ENCODE assay signal across 8 cellular contexts in the genomic region with DNA sequence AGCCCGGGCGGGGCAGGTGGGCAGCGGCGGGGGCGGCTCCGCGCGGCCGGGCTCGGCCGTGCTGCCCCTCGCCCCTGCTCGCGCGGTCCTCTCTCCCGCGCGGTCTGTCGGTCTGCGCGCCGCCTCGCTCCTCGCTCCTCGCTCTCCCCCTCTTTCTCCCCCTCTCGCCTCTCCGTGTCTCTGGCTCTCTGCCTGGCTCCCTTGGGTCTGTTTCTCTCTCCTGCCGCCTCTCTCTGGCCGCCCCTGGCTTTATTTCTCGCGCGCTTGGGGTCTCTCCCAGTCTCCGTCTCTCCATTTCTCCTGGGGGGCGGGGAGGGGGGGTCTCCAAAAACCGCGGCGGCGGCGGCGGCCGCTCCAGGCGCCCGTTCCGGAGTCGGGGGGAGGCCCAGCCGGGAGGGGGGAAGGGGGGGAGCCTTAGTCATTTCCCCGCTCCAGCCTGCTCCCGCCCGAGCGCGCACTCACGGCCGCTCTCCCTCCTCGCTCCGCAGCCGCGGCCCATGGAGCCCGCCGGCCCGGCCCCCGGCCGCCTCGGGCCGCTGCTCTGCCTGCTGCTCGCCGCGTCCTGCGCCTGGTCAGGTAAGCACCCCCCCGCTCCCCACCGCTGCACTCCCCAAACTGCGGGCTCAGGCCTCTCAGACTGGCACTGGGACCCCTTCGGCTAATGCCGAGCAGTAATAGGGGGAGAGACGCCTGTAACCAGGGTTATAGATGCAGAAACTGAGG. TPM values are rescaled to one million over a fixed set of nuclear protein-coding genes. Genes with fewer than 3 reads are reported as not detected.
DNase-seq lines count a peak whose midpoint lies in the region; ATAC-seq and TF ChIP-seq lines count a peak whose summit lies in the region.

A gene (plus strand): TSS at position 457 of the 723 bp plus-strand sequence. CDS start 41 bp downstream, at position 498.

- H4K91ac ChIP-seq in H9 (ENCODE audit: insufficient read length, low read depth, low read length), result no peak within 1 kb of the TSS

- no peak within 1 kb of the TSS for H2BK120ac ChIP-seq in H9 (ENCODE audit: low read depth, low read length, poor library complexity, severe bottlenecking)

- H3K4me3 ChIP-seq in CD4-positive, CD25-positive, alpha-beta regulatory T cell (ENCODE audit: low read depth, low read length), result no peak within 1 kb of the TSS
- H3K4me3 ChIP-seq in SJCRH30 (peak within 1 kb of the TSS; percentile 57), liver (ENCODE audit: low read depth in 1 of 3, low read length in 3 of 3) (peak within 1 kb of the TSS; percentile 67 to 88 (median 87))
- peak within 1 kb of the TSS; percentile 25 for H3K4me3 ChIP-seq in effector memory CD4-positive, alpha-beta T cell (ENCODE audit: insufficient read depth, low read depth, low read length, poor library complexity, severe bottlenecking)

- DNase-seq in CD4-positive, CD25-positive, alpha-beta regulatory T cell, result no peak
- DNase-seq in H9 (peak; percentile 48), SJCRH30 (peak; percentile 45 to 55), DMS153 treated with DMSO at 0.1 percent for 48 hours (lab: John Stamatoyannopoulos, UW; ENCODE audit: unreplicated experiment) (no peak)
- DNase-seq in effector memory CD4-positive, alpha-beta T cell, result no peak
- peak; percentile 22 for DNase-seq in stimulated activated naive CD8-positive, alpha-beta T cell treated with anti-CD3 and anti-CD28 coated beads, Interleukin-15, Interleukin-2, amounts not matched to agents 100 U/mL and 50 U/mL, for 24 hours

- no peaks in the 10 kb centered on the region for H3K79me1 ChIP-seq in H9 (ENCODE audit: insufficient read depth, low read depth, low read length, poor library complexity, severe bottlenecking)

- H3K27ac Mint-ChIP-seq in CD4-positive, CD25-positive, alpha-beta regulatory T cell, result no peak within 1 kb of the TSS
- no peak within 1 kb of the TSS; a peak in 1 of 7 replicates for H3K27ac Mint-ChIP-seq in H9

- H3K4ac ChIP-seq in H9 (ENCODE audit: low read depth, low read length), result no peak within 1 kb of the TSS

- H2AFZ ChIP-seq in H9 (ENCODE audit: low read length), result no peak within 1 kb of the TSS

- no peaks in the 10 kb centered on the region for H3K36me3 ChIP-seq in CD4-positive, CD25-positive, alpha-beta regulatory T cell (ENCODE audit: control insufficient read depth, insufficient read depth, low read length)
- no peaks in the 10 kb centered on the region for H3K36me3 ChIP-seq in SJCRH30
- no peaks in the 10 kb centered on the region for H3K36me3 ChIP-seq in effector memory CD4-positive, alpha-beta T cell (ENCODE audit: control insufficient read depth, insufficient read depth, low read length)
- no peaks in the 10 kb centered on the region for H3K36me3 ChIP-seq in liver (ENCODE audit: control insufficient read depth in 4 of 4, insufficient read depth in 3 of 4, low read depth in 1 of 4, low read length in 3 of 4)

- H4K20me1 ChIP-seq in H9 (ENCODE audit: control insufficient read depth, insufficient read depth, insufficient read length), result no peaks in the 10 kb centered on the region

- peaks cover 13% of the 10 kb centered on the region for H3K27me3 ChIP-seq in CD4-positive, CD25-positive, alpha-beta regulatory T cell (ENCODE audit: control insufficient read depth, insufficient read depth, low read length)
- H3K27me3 ChIP-seq in H9 (ENCODE audit: insufficient read depth, low read length), result peaks cover 17% of the 10 kb centered on the region
- peaks cover 16% of the 10 kb centered on the region for H3K27me3 ChIP-seq in SJCRH30
- peaks cover 23% of the 10 kb centered on the region for H3K27me3 ChIP-seq in effector memory CD4-positive, alpha-beta T cell (replicated peaks; ENCODE audit: control insufficient read depth, insufficient read depth, low read length, poor library complexity, severe bottlenecking)
- no peaks in the 10 kb centered on the region for H3K27me3 ChIP-seq in liver (ENCODE audit: control insufficient read depth in 4 of 4, insufficient read depth in 4 of 4, low read length in 3 of 4)

- H3K27me3 Mint-ChIP-seq in CD4-positive, CD25-positive, alpha-beta regulatory T cell, result peaks cover 75% of the 10 kb centered on the region
- peaks cover 71% of the 10 kb centered on the region for H3K27me3 Mint-ChIP-seq in H9 (ENCODE audit: low read depth)

- no peak within 1 kb of the TSS for H3K23ac ChIP-seq in H9 (ENCODE audit: insufficient read length, low read depth, low read length)

- no peak within 1 kb of the TSS for H3T11ph ChIP-seq in H9 (ENCODE audit: low read length)

- H2BK12ac ChIP-seq in H9 (ENCODE audit: insufficient read length, low read depth, low read length), result no peak within 1 kb of the TSS

- no peak within 1 kb of the TSS for H4K8ac ChIP-seq in H9 (replicated peaks; ENCODE audit: insufficient read length, low read depth, low read length)

- no peaks in the 10 kb centered on the region for H3K36me3 Mint-ChIP-seq in CD4-positive, CD25-positive, alpha-beta regulatory T cell
- peaks cover 0 to 3% (median 0%) of the 10 kb centered on the region in 3 experiments; a peak in 1 of 7 replicates for H3K36me3 Mint-ChIP-seq in H9 (ENCODE audit: insufficient read depth in 1 of 3, low read depth in 3 of 3)

- no CpG with 5 or more reads among the region's 74 CpGs for WGBS in H9 (ENCODE audit: extremely low coverage, insufficient read length, low lambda C conversion rate)
- WGBS in liver, result under 1% methylated on average over 74 of the region's 74 CpGs

- peaks cover 0 to 2% (median 0%) of the 10 kb centered on the region in 4 donors for H3K4me1 Mint-ChIP-seq in CD4-positive, CD25-positive, alpha-beta regulatory T cell
- peaks cover 43 to 74% of the 10 kb centered on the region in 2 experiments for H3K4me1 Mint-ChIP-seq in H9

- peaks cover 7% of the 10 kb centered on the region for H3K4me1 ChIP-seq in CD4-positive, CD25-positive, alpha-beta regulatory T cell (ENCODE audit: control insufficient read depth, insufficient read depth, low read length, poor library complexity, severe bottlenecking)
- H3K4me1 ChIP-seq in H9 (ENCODE audit: insufficient read depth, low read length), result no peaks in the 10 kb centered on the region; the same call in 1 of the 2 replicates
- no peaks in the 10 kb centered on the region for H3K4me1 ChIP-seq in SJCRH30
- H3K4me1 ChIP-seq in effector memory CD4-positive, alpha-beta T cell (ENCODE audit: control insufficient read depth, insufficient read depth, low read length, poor library complexity, severe bottlenecking), result no peaks in the 10 kb centered on the region
- peaks cover 12 to 48% (median 28%) of the 10 kb centered on the region in 4 donors for H3K4me1 ChIP-seq in liver (ENCODE audit: control insufficient read depth in 4 of 4, insufficient read depth in 4 of 4, low read length in 3 of 4)

- no peak within 1 kb of the TSS for H3K14ac ChIP-seq in H9 (ENCODE audit: insufficient read depth, low read length)

- no peak within 1 kb of the TSS for H3K18ac ChIP-seq in H9 (ENCODE audit: insufficient read length, low read depth, low read length)

- no peak for ATAC-seq in CD4-positive, CD25-positive, alpha-beta regulatory T cell (ENCODE audit: low read depth in 2 of 2)
- no peak for ATAC-seq in stimulated activated naive CD8-positive, alpha-beta T cell treated with anti-CD3 and anti-CD28 coated beads, Interleukin-15, Interleukin-2, amounts not matched to agents 100 U/mL and 50 U/mL, for 24 hours
- ATAC-seq in HG02981 (IDR thresholded peaks at IDR 0.05; ENCODE audit: unreplicated experiment), result no peak

- no peak within 1 kb of the TSS for H3K27ac ChIP-seq in CD4-positive, CD25-positive, alpha-beta regulatory T cell (ENCODE audit: insufficient read depth, low read length, poor library complexity, severe bottlenecking)
- H3K27ac ChIP-seq in H9 (ENCODE audit: insufficient read length, low read depth, low read length), result no peak within 1 kb of the TSS
- H3K27ac ChIP-seq in SJCRH30, result no peak within 1 kb of the TSS
- no peak within 1 kb of the TSS for H3K27ac ChIP-seq in effector memory CD4-positive, alpha-beta T cell (ENCODE audit: insufficient read depth, low read length, poor library complexity, severe bottlenecking)
- peak within 1 kb of the TSS; percentile 81 to 87 for H3K27ac ChIP-seq in liver (ENCODE audit: low read depth in 1 of 2, low read length in 2 of 2)

- peaks cover 9% of the 10 kb centered on the region for H3K23me2 ChIP-seq in H9 (ENCODE audit: insufficient read length, low read depth, low read length, poor library complexity, severe bottlenecking)

- H2BK15ac ChIP-seq in H9 (ENCODE audit: low read depth, low read length), result no peak within 1 kb of the TSS

- H3K4me2 ChIP-seq in H9 (ENCODE audit: insufficient read depth, insufficient read length, low read length), result peak within 1 kb of the TSS; percentile 70

- no peak within 1 kb of the TSS for H2BK20ac ChIP-seq in H9 (ENCODE audit: low read depth, low read length, poor library complexity, severe bottlenecking)

- no peak for TF ChIP-seq CTCF in H9 (conservative IDR thresholded peaks at IDR 0.05)
- TF ChIP-seq CTCF in liver (IDR thresholded peaks at IDR 0.05; ENCODE audit: low read depth, low read length, missing input control), result no peak

- H3K4me3 Mint-ChIP-seq in CD4-positive, CD25-positive, alpha-beta regulatory T cell, result peak within 1 kb of the TSS in 3 of 4 donors; percentile 59 to 72 (median 68)
- H3K4me3 Mint-ChIP-seq in H9, result peak within 1 kb of the TSS; percentile 77 to 92

- H2BK5ac ChIP-seq in H9 (ENCODE audit: insufficient read length, low read length), result no peak within 1 kb of the TSS

- H3K9me3 Mint-ChIP-seq in CD4-positive, CD25-positive, alpha-beta regulatory T cell, result no peaks in the 10 kb centered on the region
- H3K9me3 Mint-ChIP-seq in H9, result no peaks in the 10 kb centered on the region

- H3K56ac ChIP-seq in H9 (ENCODE audit: insufficient read length, low read depth, low read length), result no peak within 1 kb of the TSS

- TF ChIP-seq RAD21 in liver (IDR thresholded peaks at IDR 0.05), result no peak

- H3K79me2 ChIP-seq in H9 (ENCODE audit: insufficient read depth, low read length), result no peaks in the 10 kb centered on the region

- no peak within 1 kb of the TSS for H2AK5ac ChIP-seq in H9 (ENCODE audit: insufficient read length, low read length)

- H4K5ac ChIP-seq in H9 (ENCODE audit: insufficient read length, low read depth, low read length), result no peak within 1 kb of the TSS

- no peaks in the 10 kb centered on the region for H3K9me3 ChIP-seq in CD4-positive, CD25-positive, alpha-beta regulatory T cell (ENCODE audit: control insufficient read depth in 2 of 2, low read length in 2 of 2)
- no peaks in the 10 kb centered on the region for H3K9me3 ChIP-seq in H9 (ENCODE audit: control insufficient read depth, low read depth, low read length)
- H3K9me3 ChIP-seq in SJCRH30 (replicated peaks), result no peaks in the 10 kb centered on the region
- H3K9me3 ChIP-seq in effector memory CD4-positive, alpha-beta T cell (ENCODE audit: control insufficient read depth, low read length), result no peaks in the 10 kb centered on the region
- no peaks in the 10 kb centered on the region for H3K9me3 ChIP-seq in liver (ENCODE audit: control insufficient read depth in 4 of 4, low read length in 3 of 4)

- H3K9ac ChIP-seq in H9 (ENCODE audit: extremely low read depth, insufficient read length, low read length) (no peak within 1 kb of the TSS), liver (ENCODE audit: low read depth in 1 of 2, low read length in 2 of 2) (peak within 1 kb of the TSS; percentile 19 to 57)

RNA-seq across cellular contexts. Expression of the gene that starts here (rescaled TPM):
- not detected for total RNA-seq in CD4-positive, CD25-positive, alpha-beta regulatory T cell
- polyA plus RNA-seq in CD4-positive, CD25-positive, alpha-beta regulatory T cell, result not detected
- total RNA-seq in H9 (2021) (5.8 and 6.0 TPM in 2 replicates), liver (10 to 100 TPM in 1 of 2 donors, 1 to 10 TPM in 1; 5.4 to 29.6 TPM)
- total RNA-seq in SJCRH30 (2014; rRNA removed; shearing (Covaris generic)), result 0.93 and 1.4 TPM in 2 replicates
- polyA plus RNA-seq in liver, result 10 to 100 TPM; 16.7 to 47.5 TPM

Comparison
In these comparisons a context has a peak if more than half of its experiments do, and no peak if none do; other contexts are left out.
1. RNA of the gene that starts here (polyA plus RNA-seq): 16.7 to 47.5 TPM in liver; not detected in CD4-positive, CD25-positive, alpha-beta regulatory T cell; every median in the first group is over 10 times any median in the second.
2. DNase-seq: peak in H9 (single experiment), SJCRH30 (2 of 2) and stimulated activated naive CD8-positive, alpha-beta T cell treated with anti-CD3 and anti-CD28 coated beads, Interleukin-15, Interleukin-2, amounts not matched to agents 100 U/mL and 50 U/mL, for 24 hours (single experiment); none in CD4-positive, CD25-positive, alpha-beta regulatory T cell (0 of 3), effector memory CD4-positive, alpha-beta T cell (0 of 3) and DMS153 treated with DMSO at 0.1 percent for 48 hours (single experiment).
3. H3K27ac ChIP-seq: peak in liver (2 of 2); none in CD4-positive, CD25-positive, alpha-beta regulatory T cell (single experiment), H9 (single experiment), SJCRH30 (single experiment) and effector memory CD4-positive, alpha-beta T cell (single experiment).